Comparison of ENCODE assay signal across 33 cellular contexts in genomic region chr17:59404471-59404870, GRCh38.
"Had no signal": no experiment of that assay in that cellular context is flagged by ENCODE, and none has a peak within 500 bp of the region (broad histone marks: within the 10 kb centered on the region; RNA-seq: fewer than 3 reads in every experiment).

No MANE protein-coding gene starts in this region.

- H3K4me3 ChIP-seq: ascending aorta, MG63, Peyer's patch, SJSA1 had no signal

- H3K27me3 ChIP-seq: ascending aorta, MG63, Peyer's patch, SJSA1 had no signal

- DNase-seq: activated CD4-positive, alpha-beta T cell treated with anti-CD3 and anti-CD28 coated beads, Interleukin-2, amount 10 ng/mL, durations not matched to agents 24 days and 14 days; activated CD4-positive, alpha-beta T cell treated with anti-CD3 and anti-CD28 coated beads, Interleukin-2, amount 50 U/mL, for 4 hours; activated CD8-positive, alpha-beta memory T cell treated with anti-CD3 and anti-CD28 coated beads, Interleukin-2, amount 50 U/mL, for 4 hours; activated CD8-positive, alpha-beta T cell treated with anti-CD3 and anti-CD28 coated beads for 36 hours; activated gamma-delta T cell treated with Interleukin-2 at 50 U/mL for 16 hours; activated naive CD4-positive, alpha-beta T cell treated with anti-CD3 and anti-CD28 coated beads for 36 hours; activated T-cell treated with anti-CD3 and anti-CD28 coated beads for 4 hours; activated T-cell treated with anti-CD3 and anti-CD28 coated beads, Interleukin-2, amount 50 U/mL, for 4 hours; amygdala; central memory CD4-positive, alpha-beta T cell; Karpas-422; MG63; MV-4-11; NCI-H1092; NCI-H1436 treated with DMSO at 0.1 percent for 48 hours; NCI-H1694 treated with DMSO at 0.1 percent for 48 hours; NCI-H2029; NCI-H345; NCI-H510A; NCI-H526; NCI-H748 treated with DMSO at 0.1 percent for 48 hours; NK-92 treated with Interleukin-12 subunit alpha and Interleukin-12 subunit beta, amount 100 ng/mL, for 24 hours; PC-3; Peyer's patch; RPMI8226; SHP77 treated with DMSO at 0.1 percent for 48 hours; SK-N-SH had no signal

- H3K27ac ChIP-seq: Peyer's patch, SJSA1 had no signal

- H3K4me3 Mint-ChIP-seq: activated CD4-positive, alpha-beta T cell treated with anti-CD3 and anti-CD28 coated beads, Interleukin-2, amount 10 ng/mL, durations not matched to agents 24 days and 14 days; activated CD8-positive, alpha-beta T cell treated with anti-CD3 and anti-CD28 coated beads for 36 hours; activated naive CD4-positive, alpha-beta T cell treated with anti-CD3 and anti-CD28 coated beads for 36 hours; activated T-cell treated with anti-CD3 and anti-CD28 coated beads, Interleukin-2, amount 50 U/mL, for 4 hours; activated T-helper 1 cell treated with anti-CD3 and anti-CD28 coated beads, Interleukin-12 subunit alpha, Interleukin-12 subunit beta, Interleukin-2, Interleukin-4 antibody, amounts not matched to agents 30 ng/mL and 10 ng/mL and 1 ng/mL, durations not matched to agents 14 hours and 24 hours and 36 hours; T-helper 1 cell treated with Interleukin-12 subunit alpha and Interleukin-12 subunit beta and Interleukin-4 antibody, amounts not matched to agents 30 μg/mL and 1 μg/mL, for 36 hours; T-helper 2 cell treated with Interferon-gamma antibody and Interleukin-4, amounts not matched to agents 5 μg/mL and 100 μg/mL, for 36 hours had no signal

- H3K27me3 Mint-ChIP-seq: activated CD4-positive, alpha-beta T cell treated with anti-CD3 and anti-CD28 coated beads, Interleukin-2, amount 10 ng/mL, durations not matched to agents 24 days and 14 days; activated CD8-positive, alpha-beta T cell treated with anti-CD3 and anti-CD28 coated beads for 36 hours had no signal

- H3K4me1 ChIP-seq: Peyer's patch, SJSA1 had no signal

- H3K9me3 Mint-ChIP-seq: activated CD4-positive, alpha-beta T cell treated with anti-CD3 and anti-CD28 coated beads, Interleukin-2, amount 10 ng/mL, durations not matched to agents 24 days and 14 days; activated CD8-positive, alpha-beta T cell treated with anti-CD3 and anti-CD28 coated beads for 36 hours; activated naive CD4-positive, alpha-beta T cell treated with anti-CD3 and anti-CD28 coated beads for 36 hours; activated naive CD4-positive, alpha-beta T cell treated with anti-CD3 and anti-CD28 coated beads, Interleukin-2, amount 50 U/mL, for 72 hours; activated T-cell treated with anti-CD3 and anti-CD28 coated beads, Interleukin-2, amount 50 U/mL, for 4 hours; activated T-helper 1 cell treated with anti-CD3 and anti-CD28 coated beads, Interleukin-12 subunit alpha, Interleukin-12 subunit beta, Interleukin-2, Interleukin-4 antibody, amounts not matched to agents 30 ng/mL and 10 ng/mL and 1 ng/mL, durations not matched to agents 14 hours and 24 hours and 36 hours; T-helper 1 cell treated with Interleukin-12 subunit alpha and Interleukin-12 subunit beta and Interleukin-4 antibody, amounts not matched to agents 30 μg/mL and 1 μg/mL, for 36 hours; T-helper 2 cell treated with Interferon-gamma antibody and Interleukin-4, amounts not matched to agents 5 μg/mL and 100 μg/mL, for 36 hours had no signal

- H3K36me3 ChIP-seq: MG63, SJSA1 had no signal

- ATAC-seq: activated CD8-positive, alpha-beta T cell treated with anti-CD3 and anti-CD28 coated beads for 36 hours; activated naive CD4-positive, alpha-beta T cell treated with anti-CD3 and anti-CD28 coated beads, Interleukin-2, amount 50 U/mL, for 72 hours; activated T-cell treated with anti-CD3 and anti-CD28 coated beads, Interleukin-2, amount 50 U/mL, for 4 hours; PC-3 had no signal

- H3K36me3 Mint-ChIP-seq: activated naive CD4-positive, alpha-beta T cell treated with anti-CD3 and anti-CD28 coated beads, Interleukin-2, amount 50 U/mL, for 72 hours had no signal

- H3K27ac Mint-ChIP-seq: activated CD4-positive, alpha-beta T cell treated with anti-CD3 and anti-CD28 coated beads, Interleukin-2, amount 10 ng/mL, durations not matched to agents 24 days and 14 days; activated CD8-positive, alpha-beta T cell treated with anti-CD3 and anti-CD28 coated beads for 36 hours; activated naive CD4-positive, alpha-beta T cell treated with anti-CD3 and anti-CD28 coated beads for 36 hours; activated naive CD4-positive, alpha-beta T cell treated with anti-CD3 and anti-CD28 coated beads, Interleukin-2, amount 50 U/mL, for 72 hours; activated T-helper 1 cell treated with anti-CD3 and anti-CD28 coated beads, Interleukin-12 subunit alpha, Interleukin-12 subunit beta, Interleukin-2, Interleukin-4 antibody, amounts not matched to agents 30 ng/mL and 10 ng/mL and 1 ng/mL, durations not matched to agents 14 hours and 24 hours and 36 hours; T-helper 1 cell treated with Interleukin-12 subunit alpha and Interleukin-12 subunit beta and Interleukin-4 antibody, amounts not matched to agents 30 μg/mL and 1 μg/mL, for 36 hours; T-helper 2 cell treated with Interferon-gamma antibody and Interleukin-4, amounts not matched to agents 5 μg/mL and 100 μg/mL, for 36 hours had no signal

- H3K9me3 ChIP-seq: ascending aorta, MG63, Peyer's patch, SK-N-SH had no signal

- H3K4me1 Mint-ChIP-seq: activated CD4-positive, alpha-beta T cell treated with anti-CD3 and anti-CD28 coated beads, Interleukin-2, amount 10 ng/mL, durations not matched to agents 24 days and 14 days had no signal
